Comparison of ENCODE assay signal across 12 cellular contexts in genomic region chr7:68770649-68771048, GRCh38.
A peak's percentile ranks its signal among the peaks of the same experiment; 100 is the strongest.
DNase-seq lines count a peak whose midpoint lies in the region; ATAC-seq and TF ChIP-seq lines count a peak whose summit lies in the region.
"Had no signal": no experiment of that assay in that cellular context is flagged by ENCODE, and none has a peak within 500 bp of the region (broad histone marks: within the 10 kb centered on the region; RNA-seq: fewer than 3 reads in every experiment).

No MANE protein-coding gene starts in this region.

- no peaks in the 10 kb centered on the region for H3K4me1 Mint-ChIP-seq in CD4-positive, alpha-beta T cell (ENCODE audit: low read depth)
- H3K4me1 Mint-ChIP-seq: CD8-positive, alpha-beta memory T cell had no signal

- intact Hi-C loops in CD4-positive, alpha-beta T cell (cut with DNase I, micrococcal nuclease) = no loop called here

- H3K36me3 Mint-ChIP-seq in CD4-positive, alpha-beta T cell (ENCODE audit: low read depth) = no peaks in the 10 kb centered on the region

- DNase-seq in COR-L47 (lab: John Stamatoyannopoulos, UW) (peak; percentile 74), NCI-H187 (lab: John Stamatoyannopoulos, UW) (peak; percentile 73 to 80), SK-N-DZ (ENCODE audit: low spot score) (peak; percentile 96), kidney tubule cell (ENCODE audit: low spot score) (peak; percentile 19), A172 (ENCODE audit: low spot score) (no peak)
- DNase-seq in CD4-positive, alpha-beta T cell = no peak
- DNase-seq: CD8-positive, alpha-beta memory T cell; cortex of kidney; H7 had no signal

- CTCF ChIA-PET in CD4-positive, alpha-beta T cell (lab: Charles Lee) = no interaction called here

- H3K27ac ChIP-seq in CD4-positive, alpha-beta T cell (ENCODE audit: low read depth, low read length) = no peak overlapping the region

- no peak for ATAC-seq in GM21528 (IDR thresholded peaks at IDR 0.05; ENCODE audit: low FRiP score, unreplicated experiment)
- ATAC-seq in CD4-positive, alpha-beta T cell (ENCODE audit: poor library complexity) = no peak
- no peak for ATAC-seq in HG02938 (IDR thresholded peaks at IDR 0.05; ENCODE audit: unreplicated experiment)
- ATAC-seq: sciatic nerve had no signal

- TF ChIP-seq CTCF in CD4-positive, alpha-beta T cell (IDR thresholded peaks at IDR 0.05) = no peak

- POLR2A ChIA-PET in CD4-positive, alpha-beta T cell (lab: Charles Lee) = no interaction called here

- no peak overlapping the region for H3K4me3 Mint-ChIP-seq in CD4-positive, alpha-beta T cell
- H3K4me3 Mint-ChIP-seq: CD8-positive, alpha-beta memory T cell had no signal

- H3K27ac Mint-ChIP-seq in CD4-positive, alpha-beta T cell = no peak overlapping the region
- H3K27ac Mint-ChIP-seq: CD8-positive, alpha-beta memory T cell had no signal

- no peaks in the 10 kb centered on the region for H3K27me3 ChIP-seq in CD4-positive, alpha-beta T cell (ENCODE audit: control insufficient read depth, insufficient read depth, low read length)

- no peaks in the 10 kb centered on the region for H3K9me3 ChIP-seq in CD4-positive, alpha-beta T cell (ENCODE audit: control insufficient read depth, low read length)

- H3K9me3 Mint-ChIP-seq in CD4-positive, alpha-beta T cell = peaks cover 7% of the 10 kb centered on the region

- no peaks in the 10 kb centered on the region for H3K27me3 Mint-ChIP-seq in CD4-positive, alpha-beta T cell
- H3K27me3 Mint-ChIP-seq: CD8-positive, alpha-beta memory T cell had no signal

Comparison
In these comparisons a context has a peak if more than half of its experiments do, and no peak if none do; other contexts are left out.
1. DNase-seq: peak in COR-L47 (single experiment), NCI-H187 (2 of 2), SK-N-DZ (single experiment) and kidney tubule cell (single experiment); none in CD4-positive, alpha-beta T cell (0 of 10) and A172 (single experiment).